In genomic region chr2:207219716-207220414, GRCh38 we compare ENCODE assay signal across 13 cellular contexts.
A peak's percentile ranks its signal among the peaks of the same experiment; 100 is the strongest.
DNase-seq lines count a peak whose midpoint lies in the region; ATAC-seq and TF ChIP-seq lines count a peak whose summit lies in the region.
"Had no signal": no experiment of that assay in that cellular context is flagged by ENCODE, and none has a peak within 500 bp of the region (broad histone marks: within the 10 kb centered on the region; RNA-seq: fewer than 3 reads in every experiment).

No MANE protein-coding gene starts in this region.

- H3K27ac Mint-ChIP-seq in stimulated activated naive CD8-positive, alpha-beta T cell treated with anti-CD3 and anti-CD28 coated beads, Interleukin-15, amount 100 ng/mL, for 72 hours, result no peak overlapping the region

- H3K9me3 Mint-ChIP-seq in stimulated activated naive CD8-positive, alpha-beta T cell treated with anti-CD3 and anti-CD28 coated beads, Interleukin-15, amount 100 ng/mL, for 72 hours, result no peaks in the 10 kb centered on the region

- H3K27me3 Mint-ChIP-seq in stimulated activated naive CD8-positive, alpha-beta T cell treated with anti-CD3 and anti-CD28 coated beads, Interleukin-15, amount 100 ng/mL, for 72 hours, result no peaks in the 10 kb centered on the region

- no peaks in the 10 kb centered on the region for H3K36me3 ChIP-seq in tibial artery
- H3K36me3 ChIP-seq: esophagus squamous epithelium, upper lobe of left lung had no signal

- ATAC-seq in stimulated activated naive CD8-positive, alpha-beta T cell treated with anti-CD3 and anti-CD28 coated beads, Interleukin-15, Interleukin-2, amounts not matched to agents 100 U/mL and 50 U/mL, for 24 hours, result peak; percentile 36
- ATAC-seq in stimulated activated naive CD8-positive, alpha-beta T cell treated with anti-CD3 and anti-CD28 coated beads, Interleukin-15, amount 100 ng/mL, for 72 hours, result no peak
- no peak for ATAC-seq in HG02884 (IDR thresholded peaks at IDR 0.05; ENCODE audit: unreplicated experiment)

- no peak for DNase-seq in stimulated activated naive CD8-positive, alpha-beta T cell treated with anti-CD3 and anti-CD28 coated beads, Interleukin-15, Interleukin-2, amounts not matched to agents 100 U/mL and 50 U/mL, for 24 hours
- DNase-seq in stimulated activated naive CD8-positive, alpha-beta T cell treated with anti-CD3 and anti-CD28 coated beads, Interleukin-15, amount 100 ng/mL, for 72 hours, result no peak
- peak; percentile 56 for DNase-seq in amniotic stem cell (lab: John Stamatoyannopoulos, UW)
- DNase-seq in foreskin fibroblast, result peak; percentile 63 to 78
- no peak for DNase-seq in tibial artery
- DNase-seq in GF-D8 (lab: John Stamatoyannopoulos, UW), result no peak
- DNase-seq in NCI-H128 (lab: John Stamatoyannopoulos, UW; ENCODE audit: unreplicated experiment), result no peak
- DNase-seq: ACHN, esophagus squamous epithelium, NCI-H1105, upper lobe of left lung had no signal

- no peak overlapping the region for H3K4me3 Mint-ChIP-seq in stimulated activated naive CD8-positive, alpha-beta T cell treated with anti-CD3 and anti-CD28 coated beads, Interleukin-15, amount 100 ng/mL, for 72 hours

- H3K4me3 ChIP-seq in foreskin fibroblast (ENCODE audit: low read depth in 1 of 2, low read length in 2 of 2), result no peak overlapping the region
- no peak overlapping the region for H3K4me3 ChIP-seq in tibial artery
- H3K4me3 ChIP-seq: esophagus squamous epithelium, upper lobe of left lung had no signal

- peaks cover 29% of the 10 kb centered on the region for H3K4me1 Mint-ChIP-seq in stimulated activated naive CD8-positive, alpha-beta T cell treated with anti-CD3 and anti-CD28 coated beads, Interleukin-15, amount 100 ng/mL, for 72 hours

- H3K4me1 ChIP-seq in tibial artery, result peaks cover 0 to 13% (median 1%) of the 10 kb centered on the region in 4 donors
- H3K4me1 ChIP-seq: parathyroid adenoma had no signal

- H3K27me3 ChIP-seq in tibial artery, result no peaks in the 10 kb centered on the region
- H3K27me3 ChIP-seq: esophagus squamous epithelium, upper lobe of left lung had no signal

- no peaks in the 10 kb centered on the region for H3K9me3 ChIP-seq in tibial artery
- H3K9me3 ChIP-seq: esophagus squamous epithelium, upper lobe of left lung had no signal

- intact Hi-C loops in tibial artery (cut with DNase I; ENCODE audit: low total_unique reads), result no loop called here

- no peak overlapping the region for H3K27ac ChIP-seq in tibial artery
- H3K27ac ChIP-seq: esophagus squamous epithelium, parathyroid adenoma, upper lobe of left lung had no signal

- no peak for TF ChIP-seq CTCF in foreskin fibroblast (IDR thresholded peaks at IDR 0.05; ENCODE audit: low read depth, low read length)
- TF ChIP-seq CTCF in tibial artery (IDR thresholded peaks at IDR 0.05), result no peak

Comparison
In these comparisons a context has a peak if more than half of its experiments do, and no peak if none do; other contexts are left out.
1. DNase-seq: peak in amniotic stem cell (single experiment) and foreskin fibroblast (2 of 2); none in stimulated activated naive CD8-positive, alpha-beta T cell treated with anti-CD3 and anti-CD28 coated beads, Interleukin-15, Interleukin-2, amounts not matched to agents 100 U/mL and 50 U/mL, for 24 hours (single experiment), stimulated activated naive CD8-positive, alpha-beta T cell treated with anti-CD3 and anti-CD28 coated beads, Interleukin-15, amount 100 ng/mL, for 72 hours (0 of 2), tibial artery (0 of 2), GF-D8 (single experiment) and NCI-H128 (single experiment).